12 cellular contexts compared by ENCODE assay signal in the genomic region with DNA sequence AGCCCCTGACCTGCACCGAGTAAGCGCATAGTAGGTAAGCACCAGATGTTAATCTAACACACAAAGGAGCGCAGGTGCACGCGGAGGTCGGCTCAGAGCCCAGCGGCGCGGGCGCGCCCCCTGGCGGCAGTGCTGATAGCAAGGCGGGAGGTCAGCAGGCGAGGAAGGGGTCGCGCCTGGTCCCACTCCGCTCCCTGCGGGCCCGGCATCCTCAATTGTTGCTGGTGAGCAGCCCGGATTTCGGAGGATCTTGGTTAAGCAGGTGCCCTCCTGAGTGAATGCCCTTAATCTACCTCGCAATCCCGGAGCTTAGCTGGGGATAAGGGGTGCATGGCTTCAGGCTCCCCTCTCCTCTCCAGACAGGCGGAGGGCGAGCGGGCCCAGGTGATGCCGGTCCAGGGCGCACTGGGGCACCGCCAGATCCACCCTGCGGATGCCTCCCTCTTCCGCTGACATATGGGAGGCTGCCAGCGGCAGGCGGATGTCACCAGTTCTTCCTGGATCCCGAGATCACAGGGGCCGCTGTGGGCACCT. TPM values are rescaled to one million over a fixed set of nuclear protein-coding genes. Genes with fewer than 3 reads are reported as not detected.
DNase-seq lines count a peak whose midpoint lies in the region; ATAC-seq, FAIRE-seq and TF ChIP-seq lines count a peak whose summit lies in the region.
"Had no signal": no experiment of that assay in that cellular context is flagged by ENCODE, and none has a peak within 500 bp of the region (broad histone marks: within the 10 kb centered on the region; RNA-seq: fewer than 3 reads in every experiment).

No MANE protein-coding gene starts in this region.

- no peaks in the 10 kb centered on the region for H3K9me3 Mint-ChIP-seq in HFFc6
- no peaks in the 10 kb centered on the region for H3K9me3 Mint-ChIP-seq in activated CD8-positive, alpha-beta T cell treated with anti-CD3 and anti-CD28 coated beads, Interleukin-2, amount 10 ng/mL, durations not matched to agents 7 days and 5 days (ENCODE audit: insufficient read depth)

- peaks cover 39% of the 10 kb centered on the region for H3K27me3 ChIP-seq in keratinocyte (ENCODE audit: control insufficient read depth, extremely low read depth, insufficient read depth, low read length)

- CTCF ChIA-PET in AG04449 (lab: Yijun Ruan, JAX): interaction anchor here (0.8 to 7.8 kb wide), 5 partner anchors 12 to 20 kb away, joined by 3 to 76 read pairs (median 4); no protein-coding TSS in a partner anchor
- CTCF ChIA-PET in activated CD8-positive, alpha-beta T cell treated with anti-CD3 and anti-CD28 coated beads, Interleukin-2, amount 10 ng/mL, durations not matched to agents 7 days and 5 days (lab: Charles Lee): interaction anchor here (0.8 to 1.5 kb wide), 3 partner anchors 13 to 119 kb away, joined by 3 to 7 read pairs (median 6); no protein-coding TSS in a partner anchor

- H3K4me3 ChIP-seq in AG04449 (ENCODE audit: low read depth, low read length) (no peak overlapping the region), keratinocyte (ENCODE audit: control insufficient read depth in 2 of 3, extremely low read depth in 1 of 3, insufficient read depth in 2 of 3, low read depth in 1 of 3, low read length in 3 of 3) (no peak overlapping the region)

- H4K20me1 ChIP-seq in keratinocyte (ENCODE audit: control insufficient read depth, extremely low read depth, insufficient read depth, low read length): no peaks in the 10 kb centered on the region

- POLR2A ChIA-PET in AG04449 (lab: Yijun Ruan, JAX): no interaction called here
- POLR2A ChIA-PET in activated CD8-positive, alpha-beta T cell treated with anti-CD3 and anti-CD28 coated beads, Interleukin-2, amount 10 ng/mL, durations not matched to agents 7 days and 5 days (lab: Charles Lee): no interaction called here

- H3K9ac ChIP-seq in keratinocyte (ENCODE audit: control insufficient read depth, extremely low read depth, insufficient read depth, low read length): no peak overlapping the region

- H3K27ac ChIP-seq in keratinocyte (ENCODE audit: control insufficient read depth, insufficient read depth, low read length): no peak overlapping the region

- H3K4me1 Mint-ChIP-seq in HFFc6 (ENCODE audit: low read depth): no peaks in the 10 kb centered on the region
- H3K4me1 Mint-ChIP-seq in activated CD8-positive, alpha-beta T cell treated with anti-CD3 and anti-CD28 coated beads, Interleukin-2, amount 10 ng/mL, durations not matched to agents 7 days and 5 days (ENCODE audit: low read depth): peaks cover 30% of the 10 kb centered on the region

- peak; percentile 54 for TF ChIP-seq CTCF in AG04449 (IDR thresholded peaks at IDR 0.05; ENCODE audit: insufficient read depth, low read length, missing control alignments)
- peak; percentile 83 for TF ChIP-seq CTCF in HFFc6 (IDR thresholded peaks at IDR 0.05)
- peak; percentile 34 to 72 (median 68) for TF ChIP-seq CTCF in keratinocyte (optimal IDR thresholded peaks at IDR 0.05 in 1 of 3, IDR thresholded peaks at IDR 0.05 in 1 of 3, conservative IDR thresholded peaks at IDR 0.05 in 1 of 3; ENCODE audit: extremely low read depth in 1 of 3, insufficient read depth in 2 of 3, low read length in 3 of 3)

- H3K27me3 Mint-ChIP-seq in HFFc6 (ENCODE audit: insufficient read depth): peaks cover 61% of the 10 kb centered on the region
- peaks cover 51% of the 10 kb centered on the region for H3K27me3 Mint-ChIP-seq in activated CD8-positive, alpha-beta T cell treated with anti-CD3 and anti-CD28 coated beads, Interleukin-2, amount 10 ng/mL, durations not matched to agents 7 days and 5 days (ENCODE audit: low read depth)

- ATAC-seq in activated CD8-positive, alpha-beta T cell treated with anti-CD3 and anti-CD28 coated beads, Interleukin-2, amount 10 ng/mL, durations not matched to agents 7 days and 5 days: no peak
- no peak for ATAC-seq in GM21825 (IDR thresholded peaks at IDR 0.05; ENCODE audit: unreplicated experiment)
- ATAC-seq in HG02981 (IDR thresholded peaks at IDR 0.05; ENCODE audit: unreplicated experiment): no peak

- no peaks in the 10 kb centered on the region for H3K79me2 ChIP-seq in keratinocyte (ENCODE audit: control insufficient read depth, insufficient read depth, low read length)

- H3K9me3 ChIP-seq in keratinocyte (ENCODE audit: control insufficient read depth, low read depth, low read length): no peaks in the 10 kb centered on the region

- peaks cover 17% of the 10 kb centered on the region for H3K4me1 ChIP-seq in keratinocyte (ENCODE audit: control insufficient read depth, extremely low read depth, insufficient read depth, low read length)

- no peaks in the 10 kb centered on the region for H3K9me1 ChIP-seq in keratinocyte (ENCODE audit: control insufficient read depth, extremely low read depth, insufficient read depth, low read length)

- H3K27ac Mint-ChIP-seq in HFFc6: no peak overlapping the region
- no peak overlapping the region for H3K27ac Mint-ChIP-seq in activated CD8-positive, alpha-beta T cell treated with anti-CD3 and anti-CD28 coated beads, Interleukin-2, amount 10 ng/mL, durations not matched to agents 7 days and 5 days

- DNase-seq in AG04449 (ENCODE audit: low read depth, low spot score): no peak
- DNase-seq in HFFc6: no peak
- DNase-seq in activated CD8-positive, alpha-beta T cell treated with anti-CD3 and anti-CD28 coated beads, Interleukin-2, amount 10 ng/mL, durations not matched to agents 7 days and 5 days: peak; percentile 61
- no peak for DNase-seq in keratinocyte (ENCODE audit: low read depth, low spot score)
- no peak for DNase-seq in AG20443 (ENCODE audit: low spot score)
- no peak for DNase-seq in NCI-H2196 (lab: John Stamatoyannopoulos, UW; ENCODE audit: unreplicated experiment)
- DNase-seq: T-helper 9 cell had no signal

- no peaks in the 10 kb centered on the region for H3K36me3 Mint-ChIP-seq in HFFc6 (ENCODE audit: low read depth)
- H3K36me3 Mint-ChIP-seq in activated CD8-positive, alpha-beta T cell treated with anti-CD3 and anti-CD28 coated beads, Interleukin-2, amount 10 ng/mL, durations not matched to agents 7 days and 5 days (ENCODE audit: low read depth): no peaks in the 10 kb centered on the region

- no peak for FAIRE-seq in keratinocyte (lab: Jason Lieb, UNC)
- FAIRE-seq: GM18507 had no signal

- no peak overlapping the region for H3K4me2 ChIP-seq in keratinocyte (ENCODE audit: control insufficient read depth, extremely low read depth, insufficient read depth, low read depth, low read length)

- no peaks in the 10 kb centered on the region for H3K36me3 ChIP-seq in keratinocyte (ENCODE audit: control insufficient read depth in 2 of 2, extremely low read depth in 1 of 2, insufficient read depth in 2 of 2, low read length in 2 of 2)

- no peak overlapping the region for H3K4me3 Mint-ChIP-seq in HFFc6
- H3K4me3 Mint-ChIP-seq in activated CD8-positive, alpha-beta T cell treated with anti-CD3 and anti-CD28 coated beads, Interleukin-2, amount 10 ng/mL, durations not matched to agents 7 days and 5 days: no peak overlapping the region

- dilution Hi-C loops in keratinocyte (cut with MboI; ENCODE audit: extremely low pct_ligation_motif_present, low sequenced_read_pairs): no loop called here

- no peak overlapping the region for H2AFZ ChIP-seq in keratinocyte (ENCODE audit: control insufficient read depth, low read length)

RNA-seq across cellular contexts. Expression of gene WNT3, which starts 4.0 kb away (rescaled TPM):
- 1 to 10 TPM; 2.1 to 3.5 (median 3.2) TPM for total RNA-seq in HFFc6 (2021; fragmentation: NEBNext Ultra II Directional; extraction: Animal tissue kit (Norgen Biotek cat#: 25700))
- total RNA-seq in activated CD8-positive, alpha-beta T cell treated with anti-CD3 and anti-CD28 coated beads, Interleukin-2, amount 10 ng/mL, durations not matched to agents 7 days and 5 days: not detected
- 1.9 to 2.8 TPM (median 2.0 TPM) in 3 replicates for polyA plus RNA-seq in keratinocyte
- polyA plus RNA-seq in keratinocyte (2011; ENCODE audit: low read depth): 1.3 TPM
- polyA plus RNA-seq in keratinocyte (2011; cell fraction: cytosol; rRNA removed): 1.1 and 1.2 TPM in 2 replicates
- 4.5 and 5.3 TPM in 2 replicates for polyA plus RNA-seq in keratinocyte (2011; cell fraction: nucleus; rRNA removed)
- 1.2 and 2.1 TPM in 2 replicates for polyA plus RNA-seq in keratinocyte (2012; ENCODE audit: low replicate concordance)
- polyA minus RNA-seq in keratinocyte: 1.1 to 2.4 TPM (median 1.8 TPM) in 3 replicates
- 1.2 TPM for polyA minus RNA-seq in keratinocyte (2011; cell fraction: cytosol; rRNA and poly(A)+ RNA removed)
- polyA minus RNA-seq in keratinocyte (2011; cell fraction: nucleus; rRNA and poly(A)+ RNA removed): 1.2 and 2.2 TPM in 2 replicates

RNA-seq across cellular contexts. Expression of gene WNT9B, which starts 28.9 kb away (rescaled TPM):
- not detected for total RNA-seq in HFFc6 (2021; fragmentation: NEBNext Ultra II Directional; extraction: Animal tissue kit (Norgen Biotek cat#: 25700))
- not detected for total RNA-seq in activated CD8-positive, alpha-beta T cell treated with anti-CD3 and anti-CD28 coated beads, Interleukin-2, amount 10 ng/mL, durations not matched to agents 7 days and 5 days
- 0.12 TPM in 1 of 3 replicates, not detected in the others for polyA plus RNA-seq in keratinocyte
- not detected for polyA plus RNA-seq in keratinocyte (2011; ENCODE audit: low read depth)
- not detected in 2 replicates for polyA plus RNA-seq in keratinocyte (2011; cell fraction: cytosol; rRNA removed)
- polyA plus RNA-seq in keratinocyte (2011; cell fraction: nucleus; rRNA removed): not detected in 2 replicates
- polyA plus RNA-seq in keratinocyte (2012; ENCODE audit: low replicate concordance): not detected in 2 replicates
- not detected in 3 replicates for polyA minus RNA-seq in keratinocyte
- polyA minus RNA-seq in keratinocyte (2011; cell fraction: cytosol; rRNA and poly(A)+ RNA removed): not detected
- not detected in 2 replicates for polyA minus RNA-seq in keratinocyte (2011; cell fraction: nucleus; rRNA and poly(A)+ RNA removed)
- total RNA-seq: lung microvascular endothelial cell, urinary bladder had no signal
